8 cellular contexts compared by ENCODE assay signal in genomic region chr15:57146394-57147140, GRCh38.
DNase-seq lines count a peak whose midpoint lies in the region; TF ChIP-seq lines count a peak whose summit lies in the region.

No MANE protein-coding gene starts in this region.

- H2BK15ac ChIP-seq in neuronal stem cell (ENCODE audit: low read length), result no peak overlapping the region

- H3K18ac ChIP-seq in neuronal stem cell (ENCODE audit: low read length), result no peak overlapping the region

- CTCF ChIA-PET in activated naive CD4-positive, alpha-beta T cell treated with anti-CD3 and anti-CD28 coated beads for 36 hours (lab: Charles Lee), result interaction anchor here (0.6 to 3.5 kb wide), 16 partner anchors 8 to 208 kb away, joined by 3 to 30 read pairs (median 4); no protein-coding TSS in a partner anchor

- intact Hi-C loops in activated naive CD4-positive, alpha-beta T cell treated with anti-CD3 and anti-CD28 coated beads for 36 hours (cut with micrococcal nuclease), result loop anchor here (1.0 to 10.0 kb wide), 4 partner anchors 70 to 652 kb away; no protein-coding TSS in a partner anchor
- intact Hi-C loops in stomach (cut with DNase I; ENCODE audit: low total_unique reads), result loop anchor here (5.0 to 10.0 kb wide), 2 partner anchors 58 to 161 kb away; no protein-coding TSS in a partner anchor

- H3K27ac ChIP-seq in iPS-20b (ENCODE audit: low read length), result peak overlapping the region; percentile 40
- H3K27ac ChIP-seq in stomach, result peak overlapping the region in 1 of 5 donors; percentile 25
- H3K27ac ChIP-seq in neuronal stem cell (replicated peaks; ENCODE audit: low read length), result no peak overlapping the region

- no peak for TF ChIP-seq POLR2A in stomach (IDR thresholded peaks at IDR 0.05)

- peaks cover 5% of the 10 kb centered on the region for H3K9me3 ChIP-seq in iPS-20b (ENCODE audit: insufficient read depth, low read depth, low read length)
- no peaks in the 10 kb centered on the region for H3K9me3 ChIP-seq in stomach
- H3K9me3 ChIP-seq in neuronal stem cell (replicated peaks in 1 of 2; ENCODE audit: control insufficient read depth in 2 of 2, insufficient read depth in 1 of 2, low read depth in 1 of 2, low read length in 2 of 2), result peaks cover 2 to 8% of the 10 kb centered on the region in 2 donors

- H3K27me3 ChIP-seq in iPS-20b (ENCODE audit: insufficient read depth, low read length) (no peaks in the 10 kb centered on the region), stomach (no peaks in the 10 kb centered on the region), neuronal stem cell (ENCODE audit: control insufficient read depth in 3 of 3, insufficient read depth in 3 of 3, low read depth in 1 of 3, low read length in 3 of 3) (no peaks in the 10 kb centered on the region)

- peaks cover 17% of the 10 kb centered on the region for H3K36me3 Mint-ChIP-seq in activated naive CD4-positive, alpha-beta T cell treated with anti-CD3 and anti-CD28 coated beads, Interleukin-2, amount 50 U/mL, for 24 hours
- peaks cover 16% of the 10 kb centered on the region for H3K36me3 Mint-ChIP-seq in activated naive CD4-positive, alpha-beta T cell treated with anti-CD3 and anti-CD28 coated beads for 36 hours (ENCODE audit: low read depth)

- no peak for TF ChIP-seq EP300 in stomach (IDR thresholded peaks at IDR 0.05)

- no peak overlapping the region for H3K4me3 Mint-ChIP-seq in activated naive CD4-positive, alpha-beta T cell treated with anti-CD3 and anti-CD28 coated beads, Interleukin-2, amount 50 U/mL, for 24 hours
- H3K4me3 Mint-ChIP-seq in activated naive CD4-positive, alpha-beta T cell treated with anti-CD3 and anti-CD28 coated beads for 36 hours, result no peak overlapping the region

- H2BK5ac ChIP-seq in neuronal stem cell (ENCODE audit: low read length), result no peak overlapping the region

- H2AK5ac ChIP-seq in neuronal stem cell (ENCODE audit: low read depth, low read length), result no peak overlapping the region

- H3K14ac ChIP-seq in neuronal stem cell (ENCODE audit: low read length), result no peak overlapping the region

- peak in 5 of 7 experiments; percentile 36 to 72 (median 46) for TF ChIP-seq CTCF in stomach (IDR thresholded peaks at IDR 0.05)

- H3K4me1 ChIP-seq in iPS-20b (ENCODE audit: insufficient read depth, low read length), result peaks cover 7% of the 10 kb centered on the region; the same call in 1 of the 2 replicates
- H3K4me1 ChIP-seq in stomach, result peaks cover 5 to 45% (median 32%) of the 10 kb centered on the region in 4 donors
- peaks cover 2 to 17% of the 10 kb centered on the region in 2 donors for H3K4me1 ChIP-seq in neuronal stem cell (ENCODE audit: control insufficient read depth in 2 of 2, insufficient read depth in 1 of 2, low read depth in 1 of 2, low read length in 2 of 2)

- no peaks in the 10 kb centered on the region for H3K27me3 Mint-ChIP-seq in activated naive CD4-positive, alpha-beta T cell treated with anti-CD3 and anti-CD28 coated beads, Interleukin-2, amount 50 U/mL, for 24 hours
- H3K27me3 Mint-ChIP-seq in activated naive CD4-positive, alpha-beta T cell treated with anti-CD3 and anti-CD28 coated beads for 36 hours (ENCODE audit: low read depth), result no peaks in the 10 kb centered on the region

- no peak overlapping the region for H3K4me2 ChIP-seq in neuronal stem cell (ENCODE audit: insufficient read depth, low read length, poor library complexity, severe bottlenecking)

- no peak overlapping the region for H2AFZ ChIP-seq in neuronal stem cell (ENCODE audit: low read length)

- peaks cover 2% of the 10 kb centered on the region for H3K79me1 ChIP-seq in neuronal stem cell (ENCODE audit: low read depth, low read length)

- no peaks in the 10 kb centered on the region for H3K9me3 Mint-ChIP-seq in activated naive CD4-positive, alpha-beta T cell treated with anti-CD3 and anti-CD28 coated beads, Interleukin-2, amount 50 U/mL, for 24 hours
- no peaks in the 10 kb centered on the region for H3K9me3 Mint-ChIP-seq in activated naive CD4-positive, alpha-beta T cell treated with anti-CD3 and anti-CD28 coated beads for 36 hours

- 15 to 24% (median 20%) methylated on average over 4 of the region's 4 CpGs for WGBS in stomach, 5 donors
- no CpG with 5 or more reads among the region's 4 CpGs for WGBS in neuronal stem cell (ENCODE audit: extremely low coverage in 2 of 2, insufficient read length in 2 of 2, insufficient replicate concordance in 1 of 2), 2 donors

- H3K27ac Mint-ChIP-seq in activated naive CD4-positive, alpha-beta T cell treated with anti-CD3 and anti-CD28 coated beads, Interleukin-2, amount 50 U/mL, for 24 hours, result peak overlapping the region; percentile 23
- no peak overlapping the region for H3K27ac Mint-ChIP-seq in activated naive CD4-positive, alpha-beta T cell treated with anti-CD3 and anti-CD28 coated beads for 36 hours

- H3K4ac ChIP-seq in neuronal stem cell (ENCODE audit: low read length), result no peak overlapping the region

- H3K23ac ChIP-seq in neuronal stem cell (ENCODE audit: low read depth, low read length, poor library complexity), result no peak overlapping the region

- peak overlapping the region; percentile 4 for H3K4me3 ChIP-seq in iPS-20b (ENCODE audit: low read length)
- H3K4me3 ChIP-seq in stomach, result no peak overlapping the region
- no peak overlapping the region for H3K4me3 ChIP-seq in neuronal stem cell (ENCODE audit: low read length in 2 of 2)

- H4K91ac ChIP-seq in neuronal stem cell (ENCODE audit: low read depth, low read length, poor library complexity), result no peak overlapping the region

- no peak overlapping the region for H2BK120ac ChIP-seq in neuronal stem cell (ENCODE audit: low read depth, low read length)

- H2BK12ac ChIP-seq in neuronal stem cell (ENCODE audit: low read length), result no peak overlapping the region

- H3K36me3 ChIP-seq in iPS-20b (ENCODE audit: insufficient read depth, low read depth, low read length) (no peaks in the 10 kb centered on the region), stomach (peaks cover 0 to 3% (median under 1%) of the 10 kb centered on the region in 4 donors), neuronal stem cell (replicated peaks in 1 of 2; ENCODE audit: control insufficient read depth in 2 of 2, insufficient read depth in 2 of 2, low read length in 2 of 2) (peaks cover 0 to 5% of the 10 kb centered on the region in 2 donors)

- no peak for DNase-seq in activated naive CD4-positive, alpha-beta T cell treated with anti-CD3 and anti-CD28 coated beads for 36 hours
- peak; percentile 39 for DNase-seq in NCI-H2171 (lab: John Stamatoyannopoulos, UW)
- DNase-seq in astrocyte of the hippocampus (ENCODE audit: low read depth, low spot score), result peak; percentile 73
- no peak for DNase-seq in stomach
- DNase-seq in neuronal stem cell (ENCODE audit: low spot score), result no peak
- no peak for DNase-seq in activated CD4-positive, CD25-positive, alpha-beta regulatory T cell treated with anti-CD3 and anti-CD28 coated beads, Interleukin-2, amount 50 U/mL, for 72 hours

- peak overlapping the region; percentile 43; the same call in 1 of the 2 replicates for H3K9ac ChIP-seq in iPS-20b (ENCODE audit: low read depth, low read length)
- H3K9ac ChIP-seq in neuronal stem cell (ENCODE audit: low read depth, low read length, poor library complexity), result no peak overlapping the region

- no peak overlapping the region for H4K8ac ChIP-seq in neuronal stem cell (ENCODE audit: low read depth, low read length)

- H3K4me1 Mint-ChIP-seq in activated naive CD4-positive, alpha-beta T cell treated with anti-CD3 and anti-CD28 coated beads, Interleukin-2, amount 50 U/mL, for 24 hours, result peaks cover 9% of the 10 kb centered on the region
- H3K4me1 Mint-ChIP-seq in activated naive CD4-positive, alpha-beta T cell treated with anti-CD3 and anti-CD28 coated beads for 36 hours (ENCODE audit: low read depth), result peaks cover 6% of the 10 kb centered on the region

Comparison
In these comparisons a context has a peak if more than half of its experiments do, and no peak if none do; other contexts are left out.
1. DNase-seq: peak in NCI-H2171 (single experiment) and astrocyte of the hippocampus (single experiment); none in activated naive CD4-positive, alpha-beta T cell treated with anti-CD3 and anti-CD28 coated beads for 36 hours (single experiment), stomach (single experiment), neuronal stem cell (single experiment) and activated CD4-positive, CD25-positive, alpha-beta regulatory T cell treated with anti-CD3 and anti-CD28 coated beads, Interleukin-2, amount 50 U/mL, for 72 hours (single experiment).